In the genomic region with DNA sequence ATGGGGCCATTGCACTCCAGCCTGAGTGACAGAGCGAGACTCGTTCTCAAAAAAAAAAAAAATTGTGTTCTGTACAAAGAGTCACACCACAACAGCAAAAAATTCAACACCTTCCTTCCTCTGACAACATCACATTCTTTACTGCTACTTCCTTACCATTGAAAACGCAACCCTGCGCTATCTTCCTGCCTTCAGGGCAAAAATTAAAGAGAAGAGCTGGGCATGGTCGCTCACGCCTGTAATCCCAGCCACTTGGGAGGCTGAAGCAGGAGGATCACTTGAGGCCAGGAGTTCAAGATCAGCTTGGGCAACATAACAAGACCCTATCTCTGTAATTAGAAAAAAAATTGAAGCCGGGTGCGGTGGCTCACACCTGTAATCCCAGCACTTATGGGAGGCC, we compare ENCODE assay signal across 38 cellular contexts. TPM values are rescaled to one million over a fixed set of nuclear protein-coding genes. Genes with fewer than 3 reads are reported as not detected.
A peak's percentile ranks its signal among the peaks of the same experiment; 100 is the strongest.
DNase-seq lines count a peak whose midpoint lies in the region; ATAC-seq, FAIRE-seq and TF ChIP-seq lines count a peak whose summit lies in the region.
"Had no signal": no experiment of that assay in that cellular context is flagged by ENCODE, and none has a peak within 500 bp of the region (broad histone marks: within the 10 kb centered on the region; RNA-seq: fewer than 3 reads in every experiment).

No MANE protein-coding gene starts in this region.

- H3K36me3 ChIP-seq in HepG2 (replicated peaks in 1 of 2; ENCODE audit: control insufficient read depth in 1 of 2, insufficient read depth in 2 of 2, low read length in 2 of 2) (no peaks in the 10 kb centered on the region), right lobe of liver (no peaks in the 10 kb centered on the region), subcutaneous abdominal adipose tissue (ENCODE audit: control insufficient read depth in 5 of 5, insufficient read depth in 5 of 5, low read length in 5 of 5) (no peaks in the 10 kb centered on the region)
- H3K36me3 ChIP-seq: pancreas, Peyer's patch, WERI-Rb-1 had no signal

- H3K4me3 Mint-ChIP-seq in nephron progenitor cell = no peak overlapping the region
- H3K4me3 Mint-ChIP-seq in CD14-positive monocyte = no peak overlapping the region
- H3K4me3 Mint-ChIP-seq: activated naive CD8-positive, alpha-beta T cell; CD4-positive, alpha-beta T cell; naive thymus-derived CD4-positive, alpha-beta T cell had no signal

- TF ChIP-seq POLR2A in HepG2 (IDR thresholded peaks at IDR 0.05; ENCODE audit: insufficient read depth in 1 of 2, low read depth in 2 of 2, low read length in 2 of 2) (no peak), right lobe of liver (IDR thresholded peaks at IDR 0.05) (no peak)

- H3K27me3 Mint-ChIP-seq in nephron progenitor cell (ENCODE audit: low read depth, poor library complexity) = no peaks in the 10 kb centered on the region
- peaks cover 0 to 5% (median 4%) of the 10 kb centered on the region in 3 donors for H3K27me3 Mint-ChIP-seq in CD14-positive monocyte (ENCODE audit: low read depth in 3 of 3)
- H3K27me3 Mint-ChIP-seq: activated naive CD8-positive, alpha-beta T cell; CD4-positive, alpha-beta T cell; naive thymus-derived CD4-positive, alpha-beta T cell had no signal

- in situ Hi-C loops in HepG2 (cut with HindIII; ENCODE audit: extremely low pct_ligation_motif_present, low pct_unique_long_range_greater_than_20kb) = no loop called here

- no peak for FAIRE-seq in HepG2 (lab: Jason Lieb, UNC)
- FAIRE-seq: astrocyte, D721Med, islet of Langerhans, K562, pancreas, small intestine had no signal

- TF ChIP-seq CTCF in HepG2 (CRISPR knock-in tag; IDR thresholded peaks at IDR 0.05) = no peak
- TF ChIP-seq CTCF in right lobe of liver (IDR thresholded peaks at IDR 0.05) = no peak
- no peak for TF ChIP-seq CTCF in nephron progenitor cell (IDR thresholded peaks at IDR 0.05)
- TF ChIP-seq CTCF in CD14-positive monocyte (IDR thresholded peaks at IDR 0.05) = no peak

- H3K79me2 ChIP-seq in HepG2 (ENCODE audit: insufficient read depth, low read length) = no peaks in the 10 kb centered on the region

- H4K20me1 ChIP-seq in HepG2 (ENCODE audit: insufficient read depth, low read length) = no peaks in the 10 kb centered on the region

- no peaks in the 10 kb centered on the region for H3K9me3 Mint-ChIP-seq in nephron progenitor cell
- H3K9me3 Mint-ChIP-seq in CD14-positive monocyte = peaks cover 0 to 2% (median 0%) of the 10 kb centered on the region in 7 donors
- H3K9me3 Mint-ChIP-seq: CD4-positive, alpha-beta T cell; naive thymus-derived CD4-positive, alpha-beta T cell had no signal

- H3K4me2 ChIP-seq in HepG2 (ENCODE audit: low read depth, low read length) = 0 out of 2 replicates have a peak overlapping the region, but pooled peaks have one; percentile 44

- WGBS in HepG2 (ENCODE audit: low lambda C conversion rate) = 92% methylated on average over 8 of the region's 8 CpGs
- WGBS in right lobe of liver (ENCODE audit: insufficient coverage, low coverage, low lambda C conversion rate, missing lambda C conversion rate) = 86% methylated on average over 7 of the region's 8 CpGs

- peaks cover 38% of the 10 kb centered on the region for H3K4me1 ChIP-seq in HepG2 (ENCODE audit: insufficient read depth, low read length)
- peaks cover 0 to 11% (median 3%) of the 10 kb centered on the region in 4 donors for H3K4me1 ChIP-seq in right lobe of liver
- peaks cover 0 to 20% (median 11%) of the 10 kb centered on the region in 5 donors for H3K4me1 ChIP-seq in subcutaneous abdominal adipose tissue (ENCODE audit: control insufficient read depth in 5 of 5, insufficient read depth in 5 of 5, low read length in 5 of 5)
- H3K4me1 ChIP-seq: Peyer's patch had no signal

- CTCF ChIA-PET in HepG2 (lab: Yijun Ruan, JAX; ENCODE audit: low intra/inter-chr PET ratio, low total read pairs) = no interaction called here

- H3K27me3 ChIP-seq in HepG2 (ENCODE audit: control insufficient read depth in 1 of 2, insufficient read depth in 2 of 2, low read length in 2 of 2) = no peaks in the 10 kb centered on the region
- H3K27me3 ChIP-seq in right lobe of liver = no peaks in the 10 kb centered on the region
- no peaks in the 10 kb centered on the region for H3K27me3 ChIP-seq in subcutaneous abdominal adipose tissue (ENCODE audit: control insufficient read depth in 5 of 5, insufficient read depth in 4 of 5, low read length in 5 of 5)
- H3K27me3 ChIP-seq: pancreas, Peyer's patch had no signal

- intact Hi-C loops in HepG2 (cut with micrococcal nuclease; ENCODE audit: unreplicated experiment) (no loop called here), right lobe of liver (cut with DNase I) (no loop called here), CD14-positive monocyte (cut with micrococcal nuclease) (no loop called here), Right ventricle myocardium superior (cut with DNase I) (no loop called here)

- no peaks in the 10 kb centered on the region for H3K9me3 ChIP-seq in HepG2 (ENCODE audit: low read length)
- H3K9me3 ChIP-seq in right lobe of liver = no peaks in the 10 kb centered on the region
- no peaks in the 10 kb centered on the region for H3K9me3 ChIP-seq in subcutaneous abdominal adipose tissue (ENCODE audit: control insufficient read depth in 5 of 5, low read length in 5 of 5)
- H3K9me3 ChIP-seq: pancreas, Peyer's patch had no signal

- no peak for TF ChIP-seq RAD21 in HepG2 (CRISPR knock-in tag; IDR thresholded peaks at IDR 0.05)

- ATAC-seq in HepG2 (no peak), right lobe of liver (no peak), Right ventricle myocardium superior (ENCODE audit: poor library complexity) (no peak)
- ATAC-seq: K562; naive thymus-derived CD4-positive, alpha-beta T cell; pancreas had no signal

- BruUV-seq in HepG2 (replicated peaks; lab: Mats Ljungman, UMichigan) = no TSS peak

- TF ChIP-seq EP300 in HepG2 (IDR thresholded peaks at IDR 0.05; ENCODE audit: low read depth in 2 of 2, low read length in 2 of 2) = no peak
- no peak for TF ChIP-seq EP300 in HepG2 (CRISPR knock-in tag; IDR thresholded peaks at IDR 0.05; ENCODE audit: borderline replicate concordance)

- H3K4me3 ChIP-seq in HepG2 (replicated peaks in 1 of 3; ENCODE audit: insufficient read depth in 1 of 3, low read depth in 2 of 3, low read length in 3 of 3) (no peak overlapping the region), right lobe of liver (no peak overlapping the region), subcutaneous abdominal adipose tissue (ENCODE audit: low read depth in 1 of 5, low read length in 5 of 5) (no peak overlapping the region)
- H3K4me3 ChIP-seq: K562, pancreas, Peyer's patch had no signal

- POLR2A ChIA-PET in HepG2 (lab: Yijun Ruan, JAX) = interaction anchor here (1.5 to 2.1 kb wide), 4 partner anchors 9 to 12 kb away, joined by 4 to 11 read pairs (median 7); a partner anchor contains a TSS

- H3K27ac ChIP-seq in HepG2 (ENCODE audit: extremely low read length, insufficient read depth, low read length) (no peak overlapping the region), right lobe of liver (no peak overlapping the region), subcutaneous abdominal adipose tissue (ENCODE audit: low read depth, low read length) (peak overlapping the region; percentile 17)
- H3K27ac ChIP-seq: epithelial cell of prostate, pancreas, WERI-Rb-1 had no signal

- H3K4me1 Mint-ChIP-seq in nephron progenitor cell (peaks cover 36% of the 10 kb centered on the region), CD14-positive monocyte (peaks cover 10% of the 10 kb centered on the region)

- DNase-seq in HepG2 (ENCODE audit: low spot score) (no peak), right lobe of liver (no peak), nephron progenitor cell (no peak), SHP77 treated with DMSO at 0.1 percent for 48 hours (lab: John Stamatoyannopoulos, UW) (no peak), HuH-7 (ENCODE audit: low spot score) (no peak), CD14-positive monocyte (ENCODE audit: low spot score) (no peak), Right ventricle myocardium superior (no peak)
- DNase-seq: activated CD4-positive, alpha-beta T cell treated with anti-CD3 and anti-CD28 coated beads for 4 hours; activated effector memory CD4-positive, alpha-beta T cell treated with Interleukin-2 at 50 U/mL for 16 hours; CD4-positive, alpha-beta T cell; central memory CD4-positive, alpha-beta T cell; cortex of kidney; DND-41; effector memory CD4-positive, alpha-beta T cell; GF-D8; GOT3; left ventricle myocardium superior; naive thymus-derived CD4-positive, alpha-beta T cell; NCI-H1092; NCI-H1694 treated with DMSO at 0.1 percent for 48 hours; NCI-H2171; pancreas; Peyer's patch; small intestine; stimulated activated CD4-positive, alpha-beta T cell treated with anti-CD3 and anti-CD28 coated beads, Interleukin-1b, Interleukin-23, amount 100 ng/mL, for 48 hours; stimulated activated naive CD4-positive, alpha-beta T cell treated with Interleukin-2 at 50 U/mL for 16 hours; SW 1271; T-helper 9 cell; WERI-Rb-1 had no signal

- no peak overlapping the region for H3K9ac ChIP-seq in HepG2 (ENCODE audit: insufficient read depth, low read depth, low read length)
- no peak overlapping the region for H3K9ac ChIP-seq in subcutaneous abdominal adipose tissue (ENCODE audit: low read length in 5 of 5)

- H3K27ac Mint-ChIP-seq in nephron progenitor cell = peak overlapping the region; percentile 98
- H3K27ac Mint-ChIP-seq in CD14-positive monocyte = peak overlapping the region in 1 of 7 donors; percentile 77
- H3K27ac Mint-ChIP-seq: activated naive CD8-positive, alpha-beta T cell; CD4-positive, alpha-beta T cell; naive thymus-derived CD4-positive, alpha-beta T cell had no signal

- H3K36me3 Mint-ChIP-seq in nephron progenitor cell (ENCODE audit: low read depth) (no peaks in the 10 kb centered on the region), CD14-positive monocyte (no peaks in the 10 kb centered on the region)
- H3K36me3 Mint-ChIP-seq: activated naive CD8-positive, alpha-beta T cell; naive thymus-derived CD4-positive, alpha-beta T cell had no signal

- no peak overlapping the region for H2AFZ ChIP-seq in HepG2 (ENCODE audit: low read length)

RNA-seq across cellular contexts. Expression of a gene that starts 9.4 kb away (rescaled TPM):
- total RNA-seq in HepG2 (2016; rRNA removed; fragmentation: Illumina TruSeq; extraction: Trizol) (24.4 and 30.3 TPM in 2 replicates), right lobe of liver (10 to 100 TPM; 23.2 to 38.4 (median 30.8) TPM), Right ventricle myocardium superior (26.7 TPM)
- 8.7 and 10.7 TPM in 2 replicates for total RNA-seq in HepG2 (2016; cell fraction: cytosol; rRNA removed; fragmentation: Illumina TruSeq; extraction: Trizol; ENCODE audit: low read depth)
- 24.3 and 28.9 TPM in 2 replicates for total RNA-seq in HepG2 (2016; cell fraction: insoluble cytoplasmic fraction; rRNA removed; fragmentation: Illumina TruSeq; extraction: Trizol)
- total RNA-seq in HepG2 (2016; cell fraction: membrane; rRNA removed; fragmentation: Illumina TruSeq; extraction: Trizol) = 18.5 and 19.0 TPM in 2 replicates
- 16.6 and 20.8 TPM in 2 replicates for total RNA-seq in HepG2 (2016; cell fraction: nucleus; rRNA removed; fragmentation: Illumina TruSeq; extraction: Trizol)
- polyA plus RNA-seq in HepG2 (2011; rRNA removed) (27.4 and 34.2 TPM in 2 replicates), CD14-positive monocyte (1 to 10 TPM; 2.7 to 3.5 TPM)
- 26.3 and 39.4 TPM in 2 replicates for polyA plus RNA-seq in HepG2 (2011; cell fraction: cytosol; rRNA removed)
- 141 and 147 TPM in 2 replicates for polyA plus RNA-seq in HepG2 (2011; cell fraction: nucleus; rRNA removed)
- polyA plus RNA-seq in HepG2 (2012) = 31.4 and 36.8 TPM in 2 replicates
- polyA plus RNA-seq in HepG2 (2016; cell fraction: cytosol; fragmentation: Illumina TruSeq; extraction: Trizol; ENCODE audit: low read depth) = 9.9 and 10.2 TPM in 2 replicates
- polyA plus RNA-seq in HepG2 (2016; cell fraction: insoluble cytoplasmic fraction; fragmentation: Illumina TruSeq; extraction: Trizol; ENCODE audit: low read depth) = 35.6 and 37.8 TPM in 2 replicates
- 15.1 and 15.7 TPM in 2 replicates for polyA plus RNA-seq in HepG2 (2016; cell fraction: membrane; fragmentation: Illumina TruSeq; extraction: Trizol; ENCODE audit: low read depth)
- 59.4 and 67.1 TPM in 2 replicates for polyA plus RNA-seq in HepG2 (2016; cell fraction: nucleus; fragmentation: Illumina TruSeq; extraction: Trizol; ENCODE audit: insufficient read depth, low read depth)
- 7.0 and 28.3 TPM in 2 replicates for polyA minus RNA-seq in HepG2 (2011; rRNA and poly(A)+ RNA removed; ENCODE audit: low replicate concordance)
- 15.8 and 20.3 TPM in 2 replicates for polyA minus RNA-seq in HepG2 (2011; cell fraction: cytosol; rRNA and poly(A)+ RNA removed)
- 11.1 and 17.4 TPM in 2 replicates for polyA minus RNA-seq in HepG2 (2011; cell fraction: nucleus; rRNA and poly(A)+ RNA removed)

RNA-seq across cellular contexts. Expression of a gene that starts 10.6 kb away (rescaled TPM):
- 35.6 and 42.8 TPM in 2 replicates for total RNA-seq in HepG2 (2016; rRNA removed; fragmentation: Illumina TruSeq; extraction: Trizol)
- 29.0 and 33.1 TPM in 2 replicates for total RNA-seq in HepG2 (2016; cell fraction: cytosol; rRNA removed; fragmentation: Illumina TruSeq; extraction: Trizol; ENCODE audit: low read depth)
- total RNA-seq in HepG2 (2016; cell fraction: insoluble cytoplasmic fraction; rRNA removed; fragmentation: Illumina TruSeq; extraction: Trizol) = 34.7 and 46.1 TPM in 2 replicates
- total RNA-seq in HepG2 (2016; cell fraction: membrane; rRNA removed; fragmentation: Illumina TruSeq; extraction: Trizol) = 62.2 and 73.5 TPM in 2 replicates
- total RNA-seq in HepG2 (2016; cell fraction: nucleus; rRNA removed; fragmentation: Illumina TruSeq; extraction: Trizol) = 17.6 and 21.2 TPM in 2 replicates
- polyA plus RNA-seq in HepG2 (2011; rRNA removed) = 15.1 and 23.1 TPM in 2 replicates
- 9.6 and 21.1 TPM in 2 replicates for polyA plus RNA-seq in HepG2 (2011; cell fraction: cytosol; rRNA removed)
- 24.0 and 30.1 TPM in 2 replicates for polyA plus RNA-seq in HepG2 (2011; cell fraction: nucleus; rRNA removed)
- 20.1 and 21.2 TPM in 2 replicates for polyA plus RNA-seq in HepG2 (2012)
- 34.6 and 40.9 TPM in 2 replicates for polyA plus RNA-seq in HepG2 (2016; cell fraction: cytosol; fragmentation: Illumina TruSeq; extraction: Trizol; ENCODE audit: low read depth)
- polyA plus RNA-seq in HepG2 (2016; cell fraction: insoluble cytoplasmic fraction; fragmentation: Illumina TruSeq; extraction: Trizol; ENCODE audit: low read depth) = 47.2 and 47.3 TPM in 2 replicates
- 55.5 and 74.3 TPM in 2 replicates for polyA plus RNA-seq in HepG2 (2016; cell fraction: membrane; fragmentation: Illumina TruSeq; extraction: Trizol; ENCODE audit: low read depth)
- 38.1 and 41.9 TPM in 2 replicates for polyA plus RNA-seq in HepG2 (2016; cell fraction: nucleus; fragmentation: Illumina TruSeq; extraction: Trizol; ENCODE audit: insufficient read depth, low read depth)
- 11.1 and 37.8 TPM in 2 replicates for polyA minus RNA-seq in HepG2 (2011; rRNA and poly(A)+ RNA removed; ENCODE audit: low replicate concordance)
- 24.6 and 29.7 TPM in 2 replicates for polyA minus RNA-seq in HepG2 (2011; cell fraction: cytosol; rRNA and poly(A)+ RNA removed)
- polyA minus RNA-seq in HepG2 (2011; cell fraction: nucleus; rRNA and poly(A)+ RNA removed) = 9.8 and 11.8 TPM in 2 replicates
- 10 to 100 TPM; 15.8 to 26.0 (median 22.5) TPM for total RNA-seq in right lobe of liver
- polyA plus RNA-seq in CD14-positive monocyte = 1 to 10 TPM; 1.2 to 1.8 TPM
- 33.9 TPM for total RNA-seq in Right ventricle myocardium superior

RNA-seq across cellular contexts. Expression of a gene that starts 44.2 kb away (rescaled TPM):
- not detected in 2 replicates for total RNA-seq in HepG2 (2016; rRNA removed; fragmentation: Illumina TruSeq; extraction: Trizol)
- total RNA-seq in HepG2 (2016; cell fraction: cytosol; rRNA removed; fragmentation: Illumina TruSeq; extraction: Trizol; ENCODE audit: low read depth) = not detected in 2 replicates
- total RNA-seq in HepG2 (2016; cell fraction: insoluble cytoplasmic fraction; rRNA removed; fragmentation: Illumina TruSeq; extraction: Trizol) = not detected in 2 replicates
- total RNA-seq in HepG2 (2016; cell fraction: membrane; rRNA removed; fragmentation: Illumina TruSeq; extraction: Trizol) = not detected in 2 replicates
- not detected in 2 replicates for total RNA-seq in HepG2 (2016; cell fraction: nucleus; rRNA removed; fragmentation: Illumina TruSeq; extraction: Trizol)
- polyA plus RNA-seq in HepG2 (2011; rRNA removed) = not detected in 2 replicates
- not detected in 2 replicates for polyA plus RNA-seq in HepG2 (2011; cell fraction: cytosol; rRNA removed)
- polyA plus RNA-seq in HepG2 (2011; cell fraction: nucleus; rRNA removed) = not detected in 2 replicates
- polyA plus RNA-seq in HepG2 (2012) = not detected in 2 replicates
- polyA plus RNA-seq in HepG2 (2016; cell fraction: cytosol; fragmentation: Illumina TruSeq; extraction: Trizol; ENCODE audit: low read depth) = not detected in 2 replicates
- polyA plus RNA-seq in HepG2 (2016; cell fraction: insoluble cytoplasmic fraction; fragmentation: Illumina TruSeq; extraction: Trizol; ENCODE audit: low read depth) = not detected in 2 replicates
- not detected in 2 replicates for polyA plus RNA-seq in HepG2 (2016; cell fraction: membrane; fragmentation: Illumina TruSeq; extraction: Trizol; ENCODE audit: low read depth)
- not detected in 2 replicates for polyA plus RNA-seq in HepG2 (2016; cell fraction: nucleus; fragmentation: Illumina TruSeq; extraction: Trizol; ENCODE audit: insufficient read depth, low read depth)
- polyA minus RNA-seq in HepG2 (2011; rRNA and poly(A)+ RNA removed; ENCODE audit: low replicate concordance) = not detected in 2 replicates
- not detected in 2 replicates for polyA minus RNA-seq in HepG2 (2011; cell fraction: cytosol; rRNA and poly(A)+ RNA removed)
- polyA minus RNA-seq in HepG2 (2011; cell fraction: nucleus; rRNA and poly(A)+ RNA removed) = not detected in 2 replicates
- total RNA-seq in right lobe of liver = under 1 TPM in 2 of 6 experiments, not detected in 4; 0.42 to 0.46 TPM
- not detected for polyA plus RNA-seq in CD14-positive monocyte
- total RNA-seq in Right ventricle myocardium superior = not detected
- total RNA-seq: astrocyte; CD4-positive, alpha-beta T cell; HT-29; K562; left ventricle myocardium superior; naive thymus-derived CD4-positive, alpha-beta T cell; pancreas; Peyer's patch; renal cortical epithelial cell had no signal
- polyA plus RNA-seq: K562; naive thymus-derived CD4-positive, alpha-beta T cell; pancreas; small intestine had no signal
